In genomic region chr7:29770371-29770770, GRCh38 we compare ENCODE assay signal across 1 cellular context.
TF ChIP-seq lines count a peak whose summit lies in the region.

No MANE protein-coding gene starts in this region.

TF ChIP-seq in K562, 482 proteins besides CTCF, POLR2A, EP300 and RAD21 (continued from another document):
- TF ChIP-seq MGA (IDR thresholded peaks at IDR 0.05) (no peak), ELK3 (CRISPR knock-in tag; IDR thresholded peaks at IDR 0.05) (no peak), TCF7 (IDR thresholded peaks at IDR 0.05; ENCODE audit: borderline replicate concordance) (no peak), C11orf30 (IDR thresholded peaks at IDR 0.05; ENCODE audit: low read depth) (no peak), POLR3G (IDR thresholded peaks at IDR 0.05; ENCODE audit: extremely low read depth, insufficient read length, insufficient replicate concordance) (no peak), ZNF431 (CRISPR knock-in tag; IDR thresholded peaks at IDR 0.05) (no peak), DDX20 (tag; IDR thresholded peaks at IDR 0.05; ENCODE audit: low read depth) (no peak), MBD2 (IDR thresholded peaks at IDR 0.05; ENCODE audit: borderline replicate concordance, low read depth) (no peak)
